ENCODE assay signal across 8 cellular contexts in genomic region chr7:5549096-5549896, GRCh38. TPM values are rescaled to one million over a fixed set of nuclear protein-coding genes. Genes with fewer than 3 reads are reported as not detected.
DNase-seq lines count a peak whose midpoint lies in the region; TF ChIP-seq lines count a peak whose summit lies in the region.

No MANE protein-coding gene starts in this region.

- H4K20me1 ChIP-seq in Loucy (ENCODE audit: insufficient read depth, low read length, poor library complexity, severe bottlenecking) (no peaks in the 10 kb centered on the region), mammary epithelial cell (ENCODE audit: insufficient read depth, low read length) (no peaks in the 10 kb centered on the region)

- no peaks in the 10 kb centered on the region for H3K27me3 ChIP-seq in Caco-2 (replicated peaks; ENCODE audit: control insufficient read depth, insufficient read depth, low read length)
- no peaks in the 10 kb centered on the region for H3K27me3 ChIP-seq in Loucy (ENCODE audit: insufficient read depth, low read length, poor library complexity, severe bottlenecking)
- no peaks in the 10 kb centered on the region for H3K27me3 ChIP-seq in mammary epithelial cell (ENCODE audit: insufficient read depth, low read length)
- no peaks in the 10 kb centered on the region for H3K27me3 ChIP-seq in prostate gland (replicated peaks; ENCODE audit: insufficient read depth)

- intact Hi-C loops in Caco-2 (cut with micrococcal nuclease; ENCODE audit: unreplicated experiment): no loop called here
- intact Hi-C loops in mammary epithelial cell (cut with micrococcal nuclease): loop anchor here (1.0 kb wide), 1 partner anchor 23 kb away; no protein-coding TSS in a partner anchor
- intact Hi-C loops in prostate gland (cut with DNase I): no loop called here

- peaks cover 20% of the 10 kb centered on the region for H3K4me1 Mint-ChIP-seq in Caco-2 (ENCODE audit: low read depth, unreplicated experiment)

- no peaks in the 10 kb centered on the region for H3F3A ChIP-seq in Loucy (ENCODE audit: low read depth)

- dilution Hi-C loops in mammary epithelial cell (cut with HindIII; ENCODE audit: low sequenced_read_pairs): no loop called here

- H3K9me3 Mint-ChIP-seq in Caco-2 (ENCODE audit: unreplicated experiment): no peaks in the 10 kb centered on the region

- H3K27me3 Mint-ChIP-seq in Caco-2 (ENCODE audit: insufficient read depth, unreplicated experiment): no peaks in the 10 kb centered on the region

- H3K4me3 ChIP-seq in Caco-2 (ENCODE audit: low read depth, low read length): no peak overlapping the region
- H3K4me3 ChIP-seq in Loucy (ENCODE audit: low read length, poor library complexity, severe bottlenecking): no peak overlapping the region
- no peak overlapping the region for H3K4me3 ChIP-seq in mammary epithelial cell (replicated peaks in 1 of 3; ENCODE audit: insufficient read depth in 1 of 3, low read depth in 2 of 3, low read length in 3 of 3)
- no peak overlapping the region for H3K4me3 ChIP-seq in prostate gland

- in situ Hi-C loops in mammary epithelial cell (cut with MboI; ENCODE audit: low sequenced_read_pairs in 2 of 2): no loop called here

- no peak overlapping the region for H2AFZ ChIP-seq in Loucy (ENCODE audit: low read length)
- H2AFZ ChIP-seq in mammary epithelial cell (ENCODE audit: low read depth, low read length): peak overlapping the region; percentile 84

- TF ChIP-seq CTCF in Caco-2 (IDR thresholded peaks at IDR 0.05; ENCODE audit: insufficient read depth in 1 of 2, low read depth in 1 of 2, low read length in 1 of 2, severe bottlenecking in 1 of 2, unreplicated experiment in 1 of 2): no peak
- TF ChIP-seq CTCF in Loucy (conservative IDR thresholded peaks at IDR 0.05; ENCODE audit: low read length): no peak
- peak in 1 of 2 donors; percentile 19 for TF ChIP-seq CTCF in mammary epithelial cell (conservative IDR thresholded peaks at IDR 0.05 in 1 of 2, IDR thresholded peaks at IDR 0.05 in 1 of 2; ENCODE audit: extremely low read depth in 1 of 2, insufficient read depth in 1 of 2, low read depth in 1 of 2, low read length in 2 of 2)
- no peak for TF ChIP-seq CTCF in prostate gland (IDR thresholded peaks at IDR 0.05)

- H3K9me3 ChIP-seq in Caco-2 (no peaks in the 10 kb centered on the region), Loucy (ENCODE audit: insufficient read depth, low read depth, low read length) (no peaks in the 10 kb centered on the region), mammary epithelial cell (replicated peaks; ENCODE audit: insufficient read depth, low read length) (no peaks in the 10 kb centered on the region), prostate gland (no peaks in the 10 kb centered on the region)

- H3K36me3 ChIP-seq in Caco-2 (ENCODE audit: control insufficient read depth, insufficient read depth, low read length): no peaks in the 10 kb centered on the region; the same call in 1 of the 2 replicates
- H3K36me3 ChIP-seq in Loucy (ENCODE audit: insufficient read depth, low read length): no peaks in the 10 kb centered on the region
- H3K36me3 ChIP-seq in mammary epithelial cell (ENCODE audit: insufficient read depth, low read length): no peaks in the 10 kb centered on the region
- H3K36me3 ChIP-seq in prostate gland: no peaks in the 10 kb centered on the region

- peak overlapping the region; percentile 28 for H3K4me2 ChIP-seq in Loucy (ENCODE audit: low read depth, low read length, poor library complexity, severe bottlenecking)
- peak overlapping the region; percentile 52 for H3K4me2 ChIP-seq in mammary epithelial cell (ENCODE audit: insufficient read depth, low read depth, low read length)

- peak overlapping the region; percentile 31 for H3K4me3 Mint-ChIP-seq in Caco-2 (ENCODE audit: unreplicated experiment)

- peak overlapping the region; percentile 76 for H3K27ac ChIP-seq in mammary epithelial cell (ENCODE audit: insufficient read depth, low read depth, low read length)
- H3K27ac ChIP-seq in prostate gland: no peak overlapping the region

- 14% methylated on average over 7 of the region's 13 CpGs for WGBS in mammary epithelial cell (ENCODE audit: low coverage, missing lambda C conversion rate)
- WGBS in prostate gland: 54% methylated on average over 13 of the region's 13 CpGs

- DNase-seq in Caco-2: peak in 1 of 2 experiments; percentile 82
- DNase-seq in mammary epithelial cell: peak; percentile 93
- peak; percentile 45 for DNase-seq in mucosa of gallbladder (ENCODE audit: low spot score)
- DNase-seq in NCI-H446 treated with DMSO at 0.1 percent for 48 hours (lab: John Stamatoyannopoulos, UW): no peak
- DNase-seq in prostate gland (ENCODE audit: low spot score): no peak
- no peak for DNase-seq in NCI-H774 (lab: John Stamatoyannopoulos, UW)
- DNase-seq in activated gamma-delta T cell (lab: John Stamatoyannopoulos, UW): no peak

- POLR2A ChIA-PET in Caco-2 (lab: Charles Lee): interaction anchor here (0.5 kb wide), 1 partner anchor 15 kb away, joined by 5 read pairs; no protein-coding TSS in a partner anchor

- H3K36me3 Mint-ChIP-seq in Caco-2 (ENCODE audit: insufficient read depth, unreplicated experiment): peaks cover 24% of the 10 kb centered on the region

- CTCF ChIA-PET in Caco-2 (lab: Charles Lee): no interaction called here
- CTCF ChIA-PET in mammary epithelial cell (lab: Charles Lee; ENCODE audit: low non-redundant PET): no interaction called here

- no peaks in the 10 kb centered on the region for H3K79me2 ChIP-seq in Loucy (ENCODE audit: insufficient read depth, low read length)
- no peaks in the 10 kb centered on the region for H3K79me2 ChIP-seq in mammary epithelial cell (ENCODE audit: insufficient read depth, low read length)

- H3K27ac Mint-ChIP-seq in Caco-2 (ENCODE audit: unreplicated experiment): peak overlapping the region; percentile 72

- H3K9me2 ChIP-seq in Loucy (replicated peaks; ENCODE audit: low read depth, low read length): no peaks in the 10 kb centered on the region

- TF ChIP-seq POLR2A in prostate gland (IDR thresholded peaks at IDR 0.05): no peak

- H3K9ac ChIP-seq in Loucy (ENCODE audit: low read depth, low read length, poor library complexity, severe bottlenecking) (peak overlapping the region; percentile 38), mammary epithelial cell (ENCODE audit: insufficient read depth, low read length) (peak overlapping the region; percentile 20)

- no TSS peak for BruUV-seq in Caco-2 (replicated peaks; lab: Mats Ljungman, UMichigan)
- no TSS peak for BruUV-seq in mammary epithelial cell (replicated peaks; lab: Mats Ljungman, UMichigan)

- H3K4me1 ChIP-seq in Caco-2 (peaks cover 34% of the 10 kb centered on the region), Loucy (ENCODE audit: insufficient read depth, low read length, poor library complexity, severe bottlenecking) (peaks cover 7% of the 10 kb centered on the region), mammary epithelial cell (ENCODE audit: insufficient read depth, low read length) (peaks cover 12% of the 10 kb centered on the region), prostate gland (replicated peaks) (no peaks in the 10 kb centered on the region)

RNA-seq across cellular contexts. Expression of gene ACTB, which starts 18.9 kb away (rescaled TPM):
- 3,565 and 4,201 TPM in 2 replicates for total RNA-seq in Caco-2 (2022)
- 1,000 to 10,000 TPM; 6,894 to 7,221 TPM for total RNA-seq in mammary epithelial cell
- polyA plus RNA-seq in mammary epithelial cell: 6,356 TPM
- 14,859 TPM for polyA minus RNA-seq in mammary epithelial cell
- total RNA-seq in mucosa of gallbladder: 4,630 TPM
- 1,000 to 10,000 TPM; 2,747 to 3,482 TPM for total RNA-seq in prostate gland

RNA-seq across cellular contexts. Expression of gene FBXL18, which starts 35.7 kb away (rescaled TPM):
- 22.1 and 24.6 TPM in 2 replicates for total RNA-seq in Caco-2 (2022)
- total RNA-seq in mammary epithelial cell: 10 to 100 TPM; 16.5 to 24.8 TPM
- polyA plus RNA-seq in mammary epithelial cell: 11.4 TPM
- polyA minus RNA-seq in mammary epithelial cell: 15.5 TPM
- 12.1 TPM for total RNA-seq in mucosa of gallbladder
- 10 to 100 TPM; 13.3 to 19.2 TPM for total RNA-seq in prostate gland

RNA-seq across cellular contexts. Expression of gene FSCN1, which starts 43.3 kb away (rescaled TPM):
- total RNA-seq in Caco-2 (2022) (78.2 and 91.0 TPM in 2 replicates), mammary epithelial cell (100 to 1,000 TPM; 303 to 480 TPM), mucosa of gallbladder (38.6 TPM), prostate gland (100 to 1,000 TPM in 1 of 2 donors, 10 to 100 TPM in 1; 11.4 to 207 TPM)
- 365 TPM for polyA plus RNA-seq in mammary epithelial cell
- polyA minus RNA-seq in mammary epithelial cell: 201 TPM

Comparison
In these comparisons a context has a peak if more than half of its experiments do, and no peak if none do; other contexts are left out.
1. DNase-seq: peak in mammary epithelial cell (single experiment) and mucosa of gallbladder (single experiment); none in NCI-H446 treated with DMSO at 0.1 percent for 48 hours (single experiment), prostate gland (single experiment), NCI-H774 (single experiment) and activated gamma-delta T cell (single experiment).